Comparison of ENCODE assay signal across 28 cellular contexts in the genomic region with DNA sequence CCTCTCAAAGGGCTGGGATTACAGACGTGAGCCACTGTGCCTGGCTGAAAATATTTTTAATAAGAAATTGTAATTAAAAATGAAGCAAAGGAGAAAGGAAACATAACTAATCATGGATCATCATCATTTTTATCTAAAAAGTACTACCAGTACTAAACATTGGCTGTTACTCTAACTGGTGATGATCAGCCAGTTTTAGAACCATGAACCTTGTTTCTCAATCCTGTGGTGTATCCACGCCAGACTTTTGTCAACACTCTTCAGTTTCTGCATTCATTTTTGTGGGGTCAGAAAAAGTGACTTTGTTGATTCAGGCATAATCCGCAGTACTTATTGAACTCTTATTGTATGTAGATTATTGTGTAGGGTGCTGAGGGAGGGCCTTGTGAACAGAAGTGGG.
"Had no signal": no experiment of that assay in that cellular context is flagged by ENCODE, and none has a peak within 500 bp of the region (broad histone marks: within the 10 kb centered on the region; RNA-seq: fewer than 3 reads in every experiment).

No MANE protein-coding gene starts in this region.

- DNase-seq: activated effector memory CD4-positive, alpha-beta T cell treated with anti-CD3 and anti-CD28 coated beads, Interleukin-2, amount 50 U/mL, for 16 hours; activated effector memory CD4-positive, alpha-beta T cell treated with Interleukin-2 at 50 U/mL for 16 hours; activated gamma-delta T cell; activated gamma-delta T cell treated with Interleukin-2 at 50 U/mL for 16 hours; activated naive CD4-positive, alpha-beta T cell; activated naive CD4-positive, alpha-beta T cell treated with anti-CD3 and anti-CD28 coated beads for 36 hours; activated naive CD4-positive, alpha-beta T cell treated with anti-CD3 and anti-CD28 coated beads, Interleukin-2, amount 10 ng/mL, durations not matched to agents 7 days and 5 days; activated naive CD4-positive, alpha-beta T cell treated with anti-CD3 and anti-CD28 coated beads, Interleukin-2, amount 50 U/mL, for 16 hours; activated naive CD4-positive, alpha-beta T cell treated with Interleukin-2 at 50 U/mL for 16 hours; activated naive CD8-positive, alpha-beta T cell treated with anti-CD3 and anti-CD28 coated beads for 36 hours; activated naive CD8-positive, alpha-beta T cell treated with anti-CD3 and anti-CD28 coated beads, Interleukin-2, amount 10 ng/mL, durations not matched to agents 7 days and 5 days; activated naive CD8-positive, alpha-beta T cell treated with anti-CD3 and anti-CD28 coated beads, Interleukin-2, amount 50 U/mL, for 24 hours; activated T-cell treated with anti-CD3 and anti-CD28 coated beads, Interleukin-2, amount 50 U/mL, for 1 hour; activated T-cell treated with anti-CD3 and anti-CD28 coated beads, Interleukin-2, amount 50 U/mL, for 24 hours; activated T-cell treated with anti-CD3 and anti-CD28 coated beads, Interleukin-2, amount 50 U/mL, for 4 hours; activated T-cell treated with anti-CD3 and anti-CD28 coated beads, Interleukin-2, amount 50 U/mL, for 48 hours; activated T-cell treated with anti-CD3 and anti-CD28 coated beads, Interleukin-2, amount 50 U/mL, for 72 hours; adrenal gland; amniotic stem cell; amygdala; anterior cingulate cortex; aorta; body of pancreas; brain microvascular endothelial cell; caudate nucleus; cerebellar nuclear complex had no signal

- ATAC-seq: activated naive CD4-positive, alpha-beta T cell treated with anti-CD3 and anti-CD28 coated beads, Interleukin-2, amount 50 U/mL, for 72 hours; activated naive CD8-positive, alpha-beta T cell treated with anti-CD3 and anti-CD28 coated beads, Interleukin-2, amount 50 U/mL, for 24 hours; activated T-cell treated with anti-CD3 and anti-CD28 coated beads, Interleukin-2, amount 50 U/mL, for 4 hours; activated T-cell treated with anti-CD3 and anti-CD28 coated beads, Interleukin-2, amount 50 U/mL, for 72 hours; activated T-helper 17 cell treated with anti-CD3 and anti-CD28 coated beads, Interleukin-2, amount 50 U/mL, for 72 hours; body of pancreas had no signal
